23 cellular contexts compared by ENCODE assay signal in genomic region chr10:66941491-66941890, GRCh38. TPM values are rescaled to one million over a fixed set of nuclear protein-coding genes. Genes with fewer than 3 reads are reported as not detected.
DNase-seq lines count a peak whose midpoint lies in the region; TF ChIP-seq lines count a peak whose summit lies in the region.
"Had no signal": no experiment of that assay in that cellular context is flagged by ENCODE, and none has a peak within 500 bp of the region (broad histone marks: within the 10 kb centered on the region; RNA-seq: fewer than 3 reads in every experiment).

No MANE protein-coding gene starts in this region.

- BruUV-seq in A673 (replicated peaks; lab: Mats Ljungman, UMichigan) = no TSS peak

- no peak overlapping the region for H3K18ac ChIP-seq in mesendoderm (ENCODE audit: low read length)

- H3K36me3 ChIP-seq in neuron (ENCODE audit: insufficient read depth, low read length) = no peaks in the 10 kb centered on the region
- no peaks in the 10 kb centered on the region for H3K36me3 ChIP-seq in mesendoderm (ENCODE audit: control insufficient read depth, insufficient read depth, low read length)
- H3K36me3 ChIP-seq in A673 (ENCODE audit: insufficient read depth, low read length, poor library complexity, severe bottlenecking) = no peaks in the 10 kb centered on the region
- H3K36me3 ChIP-seq: heart right ventricle, thyroid gland had no signal

- H2BK5ac ChIP-seq in mesendoderm (ENCODE audit: low read length) = no peak overlapping the region

- H3K9ac ChIP-seq in mesendoderm (ENCODE audit: low read length) = no peak overlapping the region

- H3K79me1 ChIP-seq in mesendoderm (ENCODE audit: low read length) = no peaks in the 10 kb centered on the region

- H3K4me1 ChIP-seq in neuron (ENCODE audit: insufficient read depth, low read length) (peaks cover 14% of the 10 kb centered on the region), mesendoderm (ENCODE audit: control insufficient read depth, low read depth, low read length) (no peaks in the 10 kb centered on the region), A673 (ENCODE audit: insufficient read depth, low read length, poor library complexity, severe bottlenecking) (no peaks in the 10 kb centered on the region)
- H3K4me1 ChIP-seq: heart right ventricle, thyroid gland had no signal

- no peak overlapping the region for H2AK5ac ChIP-seq in mesendoderm (ENCODE audit: low read length)

- no peak for TF ChIP-seq CTCF in A673 (conservative IDR thresholded peaks at IDR 0.05; ENCODE audit: low read depth, low read length)

- DNase-seq in C1 segment of cervical spinal cord (lab: John Stamatoyannopoulos, UW) (peak in 12 of 14 donors; percentile 21 to 55 (median 44)), NCI-H69 (lab: John Stamatoyannopoulos, UW) (peak; percentile 57), globus pallidus (ENCODE audit: low spot score) (peak; percentile 92), mesendoderm (no peak), GF-D8 (lab: John Stamatoyannopoulos, UW) (no peak), A673 (ENCODE audit: low spot score) (no peak)
- no peak for DNase-seq in activated CD4-positive, alpha-beta T cell treated with anti-CD3 and anti-CD28 coated beads for 1 hour
- DNase-seq: activated CD4-positive, alpha-beta T cell treated with anti-CD3 and anti-CD28 coated beads, Interleukin-2, amount 10 ng/mL, durations not matched to agents 7 days and 5 days; activated CD8-positive, alpha-beta memory T cell treated with anti-CD3 and anti-CD28 coated beads, Interleukin-2, amount 50 U/mL, for 48 hours; activated gamma-delta T cell; CD4-positive, alpha-beta T cell; DMS53; effector memory CD8-positive, alpha-beta T cell; HCEC 1CT; heart right ventricle; NCI-H1436; stimulated activated CD4-positive, alpha-beta T cell treated with anti-CD3 and anti-CD28 coated beads, Interleukin-15, amount 100 ng/mL, for 24 hours; T-cell; thyroid gland had no signal

- intact Hi-C loops in A673 (cut with micrococcal nuclease; ENCODE audit: unreplicated experiment) = no loop called here

- H3K4me2 ChIP-seq in mesendoderm (ENCODE audit: low read length) = no peak overlapping the region

- no peak overlapping the region for H4K8ac ChIP-seq in mesendoderm (ENCODE audit: low read depth, low read length)

- H3K27ac ChIP-seq in mesendoderm (ENCODE audit: low read depth, low read length) (no peak overlapping the region), A673 (ENCODE audit: low read depth, low read length, poor library complexity, severe bottlenecking) (no peak overlapping the region)
- H3K27ac ChIP-seq: heart right ventricle, thyroid gland had no signal

- peak overlapping the region; percentile 76 for H2AFZ ChIP-seq in neuron (ENCODE audit: low read depth, low read length)

- WGBS in mesendoderm (ENCODE audit: extremely low coverage, insufficient coverage, low lambda C conversion rate) = no CpG with 5 or more reads among the region's 5 CpGs

- H3K56ac ChIP-seq in mesendoderm (ENCODE audit: low read length) = no peak overlapping the region

- no peak overlapping the region for H2BK120ac ChIP-seq in mesendoderm (ENCODE audit: low read depth, low read length)

- no peak overlapping the region for H3K4me3 ChIP-seq in neuron (ENCODE audit: low read length)
- H3K4me3 ChIP-seq in mesendoderm (ENCODE audit: low read length) = no peak overlapping the region
- no peak overlapping the region for H3K4me3 ChIP-seq in A673 (ENCODE audit: low read depth, low read length, poor library complexity, severe bottlenecking)
- H3K4me3 ChIP-seq: heart right ventricle, thyroid gland had no signal

- CTCF ChIA-PET in A673 (lab: Charles Lee) = no interaction called here

- H3K4ac ChIP-seq in mesendoderm (ENCODE audit: low read depth, low read length) = no peak overlapping the region

- H3K23ac ChIP-seq in mesendoderm (ENCODE audit: low read length) = no peak overlapping the region

- H3K27me3 ChIP-seq in neuron (ENCODE audit: insufficient read depth, low read length) (no peaks in the 10 kb centered on the region), mesendoderm (ENCODE audit: insufficient read depth, low read length, poor library complexity) (no peaks in the 10 kb centered on the region), A673 (replicated peaks; ENCODE audit: insufficient read depth, low read depth, low read length, poor library complexity) (no peaks in the 10 kb centered on the region)
- H3K27me3 ChIP-seq: heart right ventricle, thyroid gland had no signal

- H2BK15ac ChIP-seq in mesendoderm (replicated peaks; ENCODE audit: low read depth) = no peak overlapping the region

- POLR2A ChIA-PET in A673 (lab: Charles Lee; ENCODE audit: low non-redundant PET) = no interaction called here

- H4K5ac ChIP-seq in mesendoderm (ENCODE audit: low read length) = no peak overlapping the region

- H3K9me3 ChIP-seq in neuron (ENCODE audit: low read length) (no peaks in the 10 kb centered on the region), A673 (ENCODE audit: low read depth, low read length, poor library complexity, severe bottlenecking) (no peaks in the 10 kb centered on the region)
- H3K9me3 ChIP-seq: thyroid gland had no signal

- H3K79me2 ChIP-seq in mesendoderm (ENCODE audit: control insufficient read depth, insufficient read depth, low read length) = no peaks in the 10 kb centered on the region

RNA-seq across cellular contexts. Expression of gene LRRTM3, which starts 15.7 kb away (rescaled TPM):
- polyA plus RNA-seq in mesendoderm (2013, experiment 1 of 2) = 0.04 TPM
- polyA plus RNA-seq in mesendoderm (2013, experiment 2 of 2) = 0.06 TPM
- total RNA-seq in A673 (2021) = not detected in 2 replicates
- total RNA-seq: activated CD4-positive, alpha-beta T cell treated with anti-CD3 and anti-CD28 coated beads, Interleukin-2, amount 10 ng/mL, durations not matched to agents 7 days and 5 days; CD4-positive, alpha-beta T cell; heart right ventricle; HepG2; Right ventricle myocardium inferior; T-cell; thyroid gland had no signal
- polyA plus RNA-seq: heart right ventricle, HepG2, keratinocyte had no signal

Comparison
In these comparisons a context has a peak if more than half of its experiments do, and no peak if none do; other contexts are left out.
1. DNase-seq: peak in C1 segment of cervical spinal cord (12 of 14), NCI-H69 (single experiment) and globus pallidus (single experiment); none in mesendoderm (single experiment), GF-D8 (single experiment), A673 (single experiment) and activated CD4-positive, alpha-beta T cell treated with anti-CD3 and anti-CD28 coated beads for 1 hour (single experiment).